ENCODE assay signal across 25 cellular contexts in genomic region chr2:237939251-237939650, GRCh38. TPM values are rescaled to one million over a fixed set of nuclear protein-coding genes. Genes with fewer than 3 reads are reported as not detected.
A peak's percentile ranks its signal among the peaks of the same experiment; 100 is the strongest.
DNase-seq lines count a peak whose midpoint lies in the region; ATAC-seq, FAIRE-seq and TF ChIP-seq lines count a peak whose summit lies in the region.
"Had no signal": no experiment of that assay in that cellular context is flagged by ENCODE, and none has a peak within 500 bp of the region (broad histone marks: within the 10 kb centered on the region; RNA-seq: fewer than 3 reads in every experiment).

No MANE protein-coding gene starts in this region.

- H3K9ac ChIP-seq in PC-3 (ENCODE audit: low read length) = no peak overlapping the region
- H3K9ac ChIP-seq: parathyroid adenoma had no signal

- BruUV-seq in PC-3 (replicated peaks; lab: Mats Ljungman, UMichigan) = no TSS peak

- no peaks in the 10 kb centered on the region for H3K27me3 ChIP-seq in PC-3 (ENCODE audit: low read length)
- H3K27me3 ChIP-seq: heart right ventricle, upper lobe of left lung had no signal

- ATAC-seq in PC-3 (peak; percentile 46), HG02571 (IDR thresholded peaks at IDR 0.05; ENCODE audit: unreplicated experiment) (no peak), GM19455 (IDR thresholded peaks at IDR 0.05; ENCODE audit: unreplicated experiment) (no peak)
- ATAC-seq: activated CD8-positive, alpha-beta memory T cell treated with anti-CD3 and anti-CD28 coated beads, Interleukin-2, amount 10 ng/mL, durations not matched to agents 7 days and 5 days; heart right ventricle; naive thymus-derived CD8-positive, alpha-beta T cell; stimulated activated naive CD8-positive, alpha-beta T cell treated with anti-CD3 and anti-CD28 coated beads, Interleukin-15, Interleukin-2, amounts not matched to agents 100 U/mL and 50 U/mL, for 24 hours had no signal

- FAIRE-seq in HTR-8/SVneo (lab: Jason Lieb, UNC) (peak; percentile 9), islet of Langerhans (lab: Jason Lieb, UNC) (peak; percentile 33)
- FAIRE-seq: GM18507 had no signal

- no peaks in the 10 kb centered on the region for H3K36me3 ChIP-seq in PC-3 (ENCODE audit: low read depth, low read length)
- H3K36me3 ChIP-seq: heart right ventricle, upper lobe of left lung had no signal

- DNase-seq in NCI-H2196 (lab: John Stamatoyannopoulos, UW; ENCODE audit: unreplicated experiment) = peak; percentile 26
- DNase-seq in NCI-H2196 treated with DMSO at 0.1 percent for 48 hours (lab: John Stamatoyannopoulos, UW; ENCODE audit: unreplicated experiment) = no peak
- DNase-seq in HTR-8/SVneo (ENCODE audit: insufficient read length, low spot score) = no peak
- DNase-seq in PC-3 = no peak
- no peak for DNase-seq in amygdala (lab: John Stamatoyannopoulos, UW)
- DNase-seq: activated CD8-positive, alpha-beta memory T cell treated with anti-CD3 and anti-CD28 coated beads, Interleukin-2, amount 10 ng/mL, durations not matched to agents 7 days and 5 days; activated effector memory CD4-positive, alpha-beta T cell treated with anti-CD3 and anti-CD28 coated beads, Interleukin-2, amount 50 U/mL, for 16 hours; anterior cingulate cortex; effector CD8-positive, alpha-beta T cell; heart right ventricle; islet precursor cell; KG1; naive thymus-derived CD8-positive, alpha-beta T cell; NCI-H1105 treated with DMSO at 0.1 percent for 48 hours; NCI-H526 treated with DMSO at 0.1 percent for 48 hours; stimulated activated CD4-positive, alpha-beta T cell treated with anti-CD3 and anti-CD28 coated beads, Interleukin-1b, Interleukin-23, amount 100 ng/mL, for 48 hours; stimulated activated naive CD8-positive, alpha-beta T cell treated with anti-CD3 and anti-CD28 coated beads, Interleukin-15, Interleukin-2, amounts not matched to agents 100 U/mL and 50 U/mL, for 24 hours; upper lobe of left lung had no signal

- intact Hi-C loops in PC-3 (cut with micrococcal nuclease) = no loop called here

- H3K4me1 ChIP-seq in PC-3 (ENCODE audit: insufficient read depth, low read length) = peaks cover 8% of the 10 kb centered on the region
- H3K4me1 ChIP-seq: parathyroid adenoma, upper lobe of left lung had no signal

- no peak for TF ChIP-seq CTCF in PC-3 (conservative IDR thresholded peaks at IDR 0.05; ENCODE audit: low read depth, low read length)

- no peaks in the 10 kb centered on the region for H4K20me1 ChIP-seq in PC-3 (ENCODE audit: low read length)

- H3K27ac ChIP-seq in PC-3 (ENCODE audit: low read length) = no peak overlapping the region
- H3K27ac ChIP-seq: C4-2B, heart right ventricle, parathyroid adenoma, upper lobe of left lung had no signal

- CTCF ChIA-PET in PC-3 (lab: Charles Lee) = interaction anchor here (0.6 kb wide), 1 partner anchor 62 kb away, joined by 10 read pairs; no protein-coding TSS in a partner anchor

- POLR2A ChIA-PET in PC-3 (lab: Charles Lee; ENCODE audit: unreplicated experiment) = no interaction called here

- H3K4me3 ChIP-seq in PC-3 (ENCODE audit: low read length) = no peak overlapping the region
- H3K4me3 ChIP-seq: heart right ventricle, lung, upper lobe of left lung had no signal

- H2AFZ ChIP-seq in PC-3 (ENCODE audit: low read length) = no peak overlapping the region
- H2AFZ ChIP-seq: parathyroid adenoma had no signal

- no peak overlapping the region for H3K4me2 ChIP-seq in PC-3 (ENCODE audit: low read length)

- no peaks in the 10 kb centered on the region for H3K79me2 ChIP-seq in PC-3 (ENCODE audit: low read length)
- H3K79me2 ChIP-seq: parathyroid adenoma had no signal

- no peaks in the 10 kb centered on the region for H3F3A ChIP-seq in PC-3 (ENCODE audit: low read length, unreplicated experiment)

- 0 out of 2 replicates have a peak, but pooled peaks cover 3% of the 10 kb centered on the region for H3K9me3 ChIP-seq in PC-3 (ENCODE audit: low read length)

- no peaks in the 10 kb centered on the region for H3K9me2 ChIP-seq in PC-3 (replicated peaks; ENCODE audit: low read length)

RNA-seq across cellular contexts. Expression of gene UBE2F, which starts 27.6 kb away (rescaled TPM):
- total RNA-seq in PC-3 (2014; rRNA removed) = 37.5 and 57.8 TPM in 2 replicates
